ENCODE assay signal across 1 cellular context in genomic region chr15:31296304-31297220, GRCh38.
TF ChIP-seq lines count a peak whose summit lies in the region.

No MANE protein-coding gene starts in this region.

TF ChIP-seq in HepG2, 621 proteins besides CTCF, POLR2A, EP300 and RAD21 (continued from another document and continues in another):
- TF ChIP-seq ZGPAT (CRISPR knock-in tag; IDR thresholded peaks at IDR 0.05) (peak; percentile 97), ZNF326 (CRISPR knock-in tag; IDR thresholded peaks at IDR 0.05; ENCODE audit: borderline replicate concordance) (no peak), ZNF263 (CRISPR knock-in tag; IDR thresholded peaks at IDR 0.05) (peak; percentile 91), ZNF431 (CRISPR knock-in tag; IDR thresholded peaks at IDR 0.05; ENCODE audit: borderline replicate concordance, low read depth) (peak; percentile 79; the same call in 1 of the 2 replicates), THAP8 (CRISPR knock-in tag; IDR thresholded peaks at IDR 0.05; ENCODE audit: borderline replicate concordance) (no peak), SALL2 (CRISPR knock-in tag; IDR thresholded peaks at IDR 0.05) (peak; percentile 70), MIER2 (CRISPR knock-in tag; IDR thresholded peaks at IDR 0.05) (peak; percentile 67; the same call in 1 of the 2 replicates), BCL3 (CRISPR knock-in tag; IDR thresholded peaks at IDR 0.05) (no peak), TOE1 (CRISPR knock-in tag; IDR thresholded peaks at IDR 0.05) (no peak), BHLHE40 (IDR thresholded peaks at IDR 0.05; ENCODE audit: low read length) (no peak), KDM1A (CRISPR knock-in tag; IDR thresholded peaks at IDR 0.05) (peak; percentile 89), ZNF563 (CRISPR knock-in tag; IDR thresholded peaks at IDR 0.05) (no peak), CREB1 (IDR thresholded peaks at IDR 0.05) (no peak), CREB1 (CRISPR knock-in tag; IDR thresholded peaks at IDR 0.05) (peak; percentile 82), ZBTB26 (CRISPR knock-in tag; IDR thresholded peaks at IDR 0.05; ENCODE audit: borderline replicate concordance) (peak; percentile 53; the same call in 1 of the 2 replicates), RFX3 (CRISPR knock-in tag; IDR thresholded peaks at IDR 0.05) (no peak; the same call in 1 of the 2 replicates), ATF2 (CRISPR knock-in tag; IDR thresholded peaks at IDR 0.05) (peak; percentile 91), HHEX (CRISPR knock-in tag; IDR thresholded peaks at IDR 0.05) (peak; percentile 57; the same call in 1 of the 2 replicates), HIC2 (CRISPR knock-in tag; IDR thresholded peaks at IDR 0.05; ENCODE audit: low read depth) (peak; percentile 99), MED13 (CRISPR knock-in tag; IDR thresholded peaks at IDR 0.05) (peak; percentile 86; the same call in 1 of the 2 replicates), MEF2D (CRISPR knock-in tag; IDR thresholded peaks at IDR 0.05) (peak; percentile 90), ZBTB7B (CRISPR knock-in tag; IDR thresholded peaks at IDR 0.05) (peak; percentile 94), ZSCAN29 (CRISPR knock-in tag; conservative IDR thresholded peaks at IDR 0.05) (peak; percentile 43; the same call in 1 of the 2 replicates), PAXIP1 (CRISPR knock-in tag; conservative IDR thresholded peaks at IDR 0.05) (peak; percentile 99), DBP (CRISPR knock-in tag; IDR thresholded peaks at IDR 0.05; ENCODE audit: not compliant biosample characterization) (peak; percentile 22), IRF1 (CRISPR knock-in tag; IDR thresholded peaks at IDR 0.05; ENCODE audit: low read depth) (no peak), FOXM1 (CRISPR knock-in tag; IDR thresholded peaks at IDR 0.05) (no peak), ZNF101 (CRISPR knock-in tag; IDR thresholded peaks at IDR 0.05; ENCODE audit: borderline replicate concordance, low read depth) (no peak), MTA1 (CRISPR knock-in tag; IDR thresholded peaks at IDR 0.05; ENCODE audit: borderline replicate concordance) (peak; percentile 98), MIER3 (CRISPR knock-in tag; IDR thresholded peaks at IDR 0.05; ENCODE audit: borderline replicate concordance) (0 out of 2 replicates have a peak, but pooled peaks have one; percentile 82), ZNF33A (CRISPR knock-in tag; IDR thresholded peaks at IDR 0.05; ENCODE audit: borderline replicate concordance) (no peak), THAP11 (CRISPR knock-in tag; IDR thresholded peaks at IDR 0.05) (peak; percentile 67), GABPA (IDR thresholded peaks at IDR 0.05; ENCODE audit: low read depth, low read length) (no peak), GABPA (CRISPR knock-in tag; IDR thresholded peaks at IDR 0.05; ENCODE audit: low read depth) (peak; percentile 41; the same call in 1 of the 2 replicates), ZMAT5 (CRISPR knock-in tag; IDR thresholded peaks at IDR 0.05; ENCODE audit: borderline replicate concordance, low read depth) (no peak), FOXP1 (IDR thresholded peaks at IDR 0.05) (peak; percentile 50; the same call in 1 of the 2 replicates), FOXP1 (CRISPR knock-in tag; IDR thresholded peaks at IDR 0.05) (peak; percentile 95), ZBTB10 (CRISPR knock-in tag; IDR thresholded peaks at IDR 0.05; ENCODE audit: borderline replicate concordance) (0 out of 2 replicates have a peak, but pooled peaks have one; percentile 13), AHR (CRISPR knock-in tag; IDR thresholded peaks at IDR 0.05) (peak; percentile 74; the same call in 1 of the 2 replicates), ZNF660 (CRISPR knock-in tag; IDR thresholded peaks at IDR 0.05; ENCODE audit: borderline replicate concordance, low read depth) (no peak), HNF1B (CRISPR knock-in tag; IDR thresholded peaks at IDR 0.05) (peak; percentile 93), CREM (IDR thresholded peaks at IDR 0.05) (peak; percentile 88), CREM (CRISPR knock-in tag; IDR thresholded peaks at IDR 0.05) (no peak), ZNF839 (CRISPR knock-in tag; IDR thresholded peaks at IDR 0.05; ENCODE audit: borderline replicate concordance) (no peak)
